1 cellular context compared by ENCODE assay signal in the genomic region with DNA sequence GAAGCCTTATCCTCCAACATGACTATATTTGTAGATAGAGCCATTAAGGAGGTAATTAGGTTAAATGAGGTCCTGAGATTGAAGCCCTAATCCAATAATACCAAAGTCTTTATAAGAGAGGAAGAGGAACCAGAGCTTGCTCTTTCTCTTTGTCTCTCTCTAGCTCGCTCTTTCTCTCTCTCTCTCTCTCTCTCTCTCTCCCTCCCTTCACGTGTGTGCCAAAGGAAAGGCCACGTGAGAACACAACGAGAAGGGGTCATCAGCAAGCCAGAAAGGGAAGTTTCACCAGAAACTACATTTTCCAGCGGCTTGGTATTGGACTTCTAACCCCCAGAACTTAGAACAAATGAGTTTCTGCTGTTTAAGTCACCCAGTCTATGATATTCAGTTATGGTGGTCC.
TF ChIP-seq lines count a peak whose summit lies in the region.

No MANE protein-coding gene starts in this region.

TF ChIP-seq in H1, 55 proteins besides CTCF, POLR2A, EP300 and RAD21 (continued from another document):
- TF ChIP-seq FOSL1 (IDR thresholded peaks at IDR 0.05; ENCODE audit: insufficient read depth, low read depth, low read length): no peak
- no peak for TF ChIP-seq CBX5 (IDR thresholded peaks at IDR 0.05; ENCODE audit: low read depth, low read length)
- TF ChIP-seq SIX5 (IDR thresholded peaks at IDR 0.05; ENCODE audit: low read depth, low read length): no peak
- no peak for TF ChIP-seq ATF2 (IDR thresholded peaks at IDR 0.05; ENCODE audit: low read length)
- no peak for TF ChIP-seq ZNF274 (IDR thresholded peaks at IDR 0.05; ENCODE audit: borderline replicate concordance, extremely low read depth, low read length)
- TF ChIP-seq, protein P1, sequence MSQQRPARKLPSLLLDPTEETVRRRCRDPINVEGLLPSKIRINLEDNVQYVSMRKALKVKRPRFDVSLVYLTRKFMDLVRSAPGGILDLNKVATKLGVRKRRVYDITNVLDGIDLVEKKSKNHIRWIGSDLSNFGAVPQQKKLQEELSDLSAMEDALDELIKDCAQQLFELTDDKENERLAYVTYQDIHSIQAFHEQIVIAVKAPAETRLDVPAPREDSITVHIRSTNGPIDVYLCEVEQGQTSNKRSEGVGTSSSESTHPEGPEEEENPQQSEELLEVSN (IDR thresholded peaks at IDR 0.05): no peak
- no peak for TF ChIP-seq ASH2L (IDR thresholded peaks at IDR 0.05; ENCODE audit: low read length)
- TF ChIP-seq BCL11A (IDR thresholded peaks at IDR 0.05; ENCODE audit: low read depth in 2 of 2, low read length in 2 of 2): no peak
- TF ChIP-seq GTF2F1 (IDR thresholded peaks at IDR 0.05; ENCODE audit: borderline replicate concordance, low read depth, low read length): no peak
- no peak for TF ChIP-seq MAFK (IDR thresholded peaks at IDR 0.05; ENCODE audit: low read depth, low read length)
- no peak for TF ChIP-seq JUND (IDR thresholded peaks at IDR 0.05; ENCODE audit: low read length)
